9 cellular contexts compared by ENCODE assay signal in genomic region chr2:119775102-119775501, GRCh38.
"Had no signal": no experiment of that assay in that cellular context is flagged by ENCODE, and none has a peak within 500 bp of the region (broad histone marks: within the 10 kb centered on the region; RNA-seq: fewer than 3 reads in every experiment).

No MANE protein-coding gene starts in this region.

- DNase-seq: GM23248, GOT3, H7, H9, HCEC 1CT, HFFc6 had no signal

- H3K4me3 ChIP-seq: GM23248, GM23338, HAP-1 had no signal

- H3K9me3 Mint-ChIP-seq: GM23338, H9, HFFc6 had no signal

- H3K27ac Mint-ChIP-seq: GM23338, H9, HFFc6 had no signal

- H3K4me3 Mint-ChIP-seq: GM23338, H9, HFFc6 had no signal

- H3K36me3 ChIP-seq: HAP-1 had no signal

- ATAC-seq: GM23338, HCT116 had no signal

- H3K27ac ChIP-seq: GM23248 had no signal

- H3K9me3 ChIP-seq: HAP-1 had no signal
